ENCODE assay signal across 19 cellular contexts in the genomic region with DNA sequence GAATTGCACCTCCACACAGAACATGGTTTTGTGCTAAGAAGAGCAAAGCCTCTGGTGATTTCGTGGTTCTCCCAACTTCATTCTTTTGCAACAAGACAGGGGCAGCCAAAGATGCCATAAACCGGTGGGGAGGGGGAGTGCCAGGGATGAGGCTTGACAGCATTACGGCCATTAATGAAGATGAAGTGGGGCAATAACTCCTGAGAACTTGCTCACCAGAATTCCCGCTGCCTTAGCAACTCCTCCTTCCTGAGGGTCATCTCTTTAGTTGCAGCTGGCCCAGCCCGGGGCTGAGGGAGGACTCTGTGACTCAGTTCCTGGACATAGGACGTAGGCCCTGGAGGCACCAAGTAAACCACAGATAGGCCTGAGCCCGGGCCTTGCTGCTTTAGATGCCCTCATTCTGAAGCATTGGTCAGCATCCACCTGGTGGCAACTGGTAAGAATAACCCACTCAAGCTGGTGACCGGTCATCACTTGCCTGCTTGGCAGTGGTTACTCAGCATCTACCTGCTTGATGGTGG.
"Had no signal": no experiment of that assay in that cellular context is flagged by ENCODE, and none has a peak within 500 bp of the region (broad histone marks: within the 10 kb centered on the region; RNA-seq: fewer than 3 reads in every experiment).

No MANE protein-coding gene starts in this region.

- H3K27ac Mint-ChIP-seq: memory B cell; mesothelial cell of epicardium; natural killer cell; neural progenitor cell; stimulated activated effector memory CD8-positive, alpha-beta T cell treated with anti-CD3 and anti-CD28 coated beads, Interleukin-12 subunit alpha, Interleukin-12 subunit beta, amount 100 ng/mL, for 72 hours had no signal

- H3K27me3 Mint-ChIP-seq: memory B cell had no signal

- H3K4me3 Mint-ChIP-seq: memory B cell; mesothelial cell of epicardium; natural killer cell; neural progenitor cell; stimulated activated effector memory CD8-positive, alpha-beta T cell treated with anti-CD3 and anti-CD28 coated beads, Interleukin-12 subunit alpha, Interleukin-12 subunit beta, amount 100 ng/mL, for 72 hours had no signal

- H3K9me3 Mint-ChIP-seq: natural killer cell; neural progenitor cell; stimulated activated effector memory CD8-positive, alpha-beta T cell treated with anti-CD3 and anti-CD28 coated beads, Interleukin-12 subunit alpha, Interleukin-12 subunit beta, amount 100 ng/mL, for 72 hours had no signal

- DNase-seq: effector CD8-positive, alpha-beta T cell; gastrocnemius medialis; heart right ventricle; hypothalamus; left ventricle myocardium inferior; lower lobe of right lung; natural killer cell; nucleus accumbens; ovary; sigmoid colon; stimulated activated CD4-positive, alpha-beta T cell treated with anti-CD3 and anti-CD28 coated beads, Interleukin-4, amount 100 ng/mL, for 1 hour; stimulated activated CD8-positive, alpha-beta memory T cell treated with anti-CD3 and anti-CD28 coated beads, Interleukin-4, amount 100 ng/mL, for 48 hours; stimulated activated naive CD8-positive, alpha-beta T cell treated with anti-CD3 and anti-CD28 coated beads, Interleukin-15, Interleukin-2, amounts not matched to agents 100 U/mL and 50 U/mL, for 24 hours; tibial artery; upper lobe of right lung had no signal

- ATAC-seq: gastrocnemius medialis; heart right ventricle; natural killer cell; stimulated activated effector memory CD8-positive, alpha-beta T cell treated with anti-CD3 and anti-CD28 coated beads, Interleukin-12 subunit alpha, Interleukin-12 subunit beta, amount 100 ng/mL, for 72 hours; stimulated activated naive CD8-positive, alpha-beta T cell treated with anti-CD3 and anti-CD28 coated beads, Interleukin-15, Interleukin-2, amounts not matched to agents 100 U/mL and 50 U/mL, for 24 hours had no signal

- H3K36me3 Mint-ChIP-seq: memory B cell; mesothelial cell of epicardium; natural killer cell; neural progenitor cell; stimulated activated effector memory CD8-positive, alpha-beta T cell treated with anti-CD3 and anti-CD28 coated beads, Interleukin-12 subunit alpha, Interleukin-12 subunit beta, amount 100 ng/mL, for 72 hours had no signal
